11 cellular contexts compared by ENCODE assay signal in genomic region chr16:78667675-78668074, GRCh38.
"Had no signal": no experiment of that assay in that cellular context is flagged by ENCODE, and none has a peak within 500 bp of the region (broad histone marks: within the 10 kb centered on the region; RNA-seq: fewer than 3 reads in every experiment).

No MANE protein-coding gene starts in this region.

- ATAC-seq: GM23338, HCT116 had no signal

- H3K4me1 ChIP-seq: HAP-1 had no signal

- H3K27ac ChIP-seq: GM23248 had no signal

- H3K27ac Mint-ChIP-seq: GM23338, H9, HFFc6 had no signal

- H3K9ac ChIP-seq: GM23248 had no signal

- H3K4me3 ChIP-seq: GM23248, GM23338, HAP-1 had no signal

- H3K9me3 Mint-ChIP-seq: GM23338, H9 had no signal

- H3K4me2 ChIP-seq: GM23338 had no signal

- H2AFZ ChIP-seq: GM23248, GM23338 had no signal

- H3K9me3 ChIP-seq: HAP-1 had no signal

- FAIRE-seq: H1, H54 had no signal

- H3K4me3 Mint-ChIP-seq: GM23338, H9, HFFc6 had no signal

- H3K36me3 ChIP-seq: HAP-1 had no signal

- DNase-seq: GM23248, GOT3, H7, H9, HCEC 1CT, HFFc6 had no signal
